Comparison of ENCODE assay signal across 9 cellular contexts in the genomic region with DNA sequence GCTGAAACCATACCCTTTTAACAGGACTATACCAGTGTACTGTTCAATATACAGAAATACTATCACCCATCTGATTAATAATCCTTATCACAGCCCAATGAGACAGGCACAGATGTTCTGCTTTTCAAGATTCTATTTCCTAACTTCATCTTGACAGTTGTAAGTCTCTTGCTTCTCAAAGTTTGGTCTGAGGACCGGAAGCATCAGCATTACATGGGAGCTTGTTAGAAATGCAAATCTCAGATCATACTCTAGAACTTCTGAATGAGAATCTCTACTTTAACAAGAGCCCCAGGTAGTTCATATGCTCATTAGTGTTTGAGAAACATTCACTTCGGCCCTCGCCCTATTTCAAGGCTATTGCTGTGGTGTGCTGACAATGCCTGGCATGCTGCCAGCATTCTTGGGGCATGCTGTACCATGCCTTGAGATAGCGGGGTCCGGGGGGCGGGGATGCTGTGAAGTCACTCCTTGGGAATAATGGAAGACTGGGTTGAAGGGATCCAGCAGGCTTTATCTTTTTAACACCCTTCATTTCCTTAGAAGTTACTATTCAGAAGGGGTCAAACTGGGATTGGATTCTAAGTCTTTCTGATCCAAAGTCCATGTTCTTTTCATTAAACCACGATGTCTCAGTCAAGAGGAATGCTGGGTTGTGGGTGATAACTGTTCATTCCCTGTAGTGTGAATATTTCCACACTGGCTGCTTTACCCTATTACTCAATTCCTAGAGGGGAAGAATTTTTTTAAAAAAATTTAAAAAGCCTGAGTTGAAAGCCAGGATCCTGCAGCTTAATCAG.
DNase-seq lines count a peak whose midpoint lies in the region; ATAC-seq and TF ChIP-seq lines count a peak whose summit lies in the region.
"Had no signal": no experiment of that assay in that cellular context is flagged by ENCODE, and none has a peak within 500 bp of the region (broad histone marks: within the 10 kb centered on the region; RNA-seq: fewer than 3 reads in every experiment).

No MANE protein-coding gene starts in this region.

- H3K36me3 Mint-ChIP-seq in endothelial cell (ENCODE audit: low read depth, unreplicated experiment) = peaks cover 3% of the 10 kb centered on the region

- peaks cover 7% of the 10 kb centered on the region for H3K4me1 Mint-ChIP-seq in endothelial cell (ENCODE audit: unreplicated experiment)

- H3K4me3 ChIP-seq in foreskin fibroblast (ENCODE audit: low read depth in 1 of 2, low read length in 2 of 2) = no peak overlapping the region

- ATAC-seq in HG02970 (IDR thresholded peaks at IDR 0.05; ENCODE audit: low FRiP score, unreplicated experiment) = no peak
- no peak for ATAC-seq in GM19452 (IDR thresholded peaks at IDR 0.05; ENCODE audit: unreplicated experiment)

- no peaks in the 10 kb centered on the region for H3K9me3 Mint-ChIP-seq in endothelial cell (ENCODE audit: unreplicated experiment)

- TF ChIP-seq CTCF in RWPE1 (conservative IDR thresholded peaks at IDR 0.05; ENCODE audit: low read depth) = no peak
- TF ChIP-seq CTCF in foreskin fibroblast (IDR thresholded peaks at IDR 0.05; ENCODE audit: low read depth, low read length) = no peak
- TF ChIP-seq CTCF in endothelial cell (IDR thresholded peaks at IDR 0.05; ENCODE audit: unreplicated experiment) = no peak

- CTCF ChIA-PET in RWPE1 (lab: Yijun Ruan, JAX) = interaction anchor here (0.7 kb wide), 1 partner anchor 14 kb away, joined by 3 read pairs; no protein-coding TSS in a partner anchor

- H3K27me3 Mint-ChIP-seq in endothelial cell (ENCODE audit: unreplicated experiment) = peaks cover 1% of the 10 kb centered on the region

- DNase-seq in ELF-1 (ENCODE audit: low read depth, low spot score) (peak; percentile 32), RWPE1 (ENCODE audit: low spot score) (peak; percentile 88), foreskin fibroblast (peak; percentile 83 to 91), pulmonary artery endothelial cell (ENCODE audit: low read depth, low spot score) (peak; percentile 88), HuH-7.5 (ENCODE audit: low spot score) (no peak), endothelial cell (ENCODE audit: low spot score) (no peak)
- DNase-seq: NCI-H2029 had no signal

- no peak overlapping the region for H3K4me3 Mint-ChIP-seq in endothelial cell (ENCODE audit: unreplicated experiment)

- H3K27ac ChIP-seq in RWPE1 = peak overlapping the region; percentile 87

- H3K27ac Mint-ChIP-seq in endothelial cell (ENCODE audit: unreplicated experiment) = no peak overlapping the region

- POLR2A ChIA-PET in RWPE1 (lab: Yijun Ruan, JAX; ENCODE audit: low non-redundant PET) = no interaction called here

Comparison
In these comparisons a context has a peak if more than half of its experiments do, and no peak if none do; other contexts are left out.
1. DNase-seq: peak in ELF-1 (single experiment), RWPE1 (single experiment), foreskin fibroblast (2 of 2) and pulmonary artery endothelial cell (single experiment); none in HuH-7.5 (single experiment) and endothelial cell (single experiment).